8 cellular contexts compared by ENCODE assay signal in the genomic region with DNA sequence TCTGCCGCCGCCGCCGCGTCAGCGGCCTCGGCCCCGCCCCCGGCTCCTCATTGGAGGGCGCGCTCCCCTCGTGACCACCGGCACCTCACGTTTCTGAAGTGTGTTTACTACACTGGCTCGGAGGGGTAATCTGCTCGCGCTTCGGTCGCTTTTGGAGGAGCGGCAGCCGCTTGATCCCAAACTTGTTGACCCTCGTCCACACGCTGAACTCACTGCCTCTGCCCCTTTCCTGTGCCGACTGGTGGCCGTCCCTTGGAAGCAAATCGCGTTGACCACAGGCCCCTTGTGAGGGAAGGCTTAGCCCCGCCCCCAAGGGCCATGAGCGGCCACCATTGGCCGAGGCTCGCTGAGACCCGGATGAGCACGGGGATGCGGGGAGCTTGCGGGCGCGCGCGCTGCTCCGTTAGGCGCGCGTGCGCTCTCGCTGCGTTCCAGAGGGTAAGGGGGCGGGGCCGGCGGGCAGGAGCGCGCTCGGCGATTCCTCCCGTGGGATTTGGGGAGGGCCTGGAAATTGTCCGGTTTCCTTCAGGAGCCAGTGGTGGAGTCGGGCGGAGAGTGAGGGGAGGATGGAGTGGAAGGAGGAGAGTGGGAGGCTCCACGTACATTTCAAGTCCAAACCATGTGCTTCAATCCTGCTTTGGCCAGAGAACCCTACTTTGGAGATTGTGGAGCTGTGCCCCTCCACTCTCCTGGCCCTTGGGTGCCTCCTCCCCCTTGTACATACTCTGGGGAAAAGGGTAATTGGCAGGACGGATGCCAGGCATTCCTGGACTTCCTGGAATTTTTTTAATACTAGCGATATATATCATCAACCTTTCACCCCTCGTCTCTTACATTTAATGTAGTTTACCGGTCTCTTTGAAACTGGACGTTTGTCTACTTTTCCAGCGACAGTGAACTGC. TPM values are rescaled to one million over a fixed set of nuclear protein-coding genes. Genes with fewer than 3 reads are reported as not detected.
A peak's percentile ranks its signal among the peaks of the same experiment; 100 is the strongest.
DNase-seq lines count a peak whose midpoint lies in the region; ATAC-seq and TF ChIP-seq lines count a peak whose summit lies in the region.

A gene (minus strand): TSS at position 3 of the 902 bp plus-strand sequence. CDS start 588 bp downstream, outside the sequence.

- H3K9ac ChIP-seq in HUES6 (ENCODE audit: low read length), result peak within 1 kb of the TSS; percentile 92

- no peak within 1 kb of the TSS for H3K27ac Mint-ChIP-seq in CD8-positive, alpha-beta memory T cell

- H3K9me3 Mint-ChIP-seq in CD8-positive, alpha-beta memory T cell, result no peaks in the 10 kb centered on the region

- peak; percentile 87 for ATAC-seq in GM21390 (IDR thresholded peaks at IDR 0.05; ENCODE audit: unreplicated experiment)

- H3K27me3 Mint-ChIP-seq in CD8-positive, alpha-beta memory T cell, result peaks cover 12 to 15% of the 10 kb centered on the region in 2 donors

- CTCF ChIA-PET in CD8-positive, alpha-beta memory T cell (lab: Charles Lee), result interaction anchor here (0.8 to 1.2 kb wide), 3 partner anchors 11 to 118 kb away, joined by 3 to 6 read pairs (median 5); no protein-coding TSS in a partner anchor

- peak within 1 kb of the TSS; percentile 99 for H3K27ac ChIP-seq in CD8-positive, alpha-beta memory T cell (ENCODE audit: low read depth, low read length)
- peak within 1 kb of the TSS; percentile 88 for H3K27ac ChIP-seq in HUES6 (ENCODE audit: low read depth, low read length)

- H3K36me3 ChIP-seq in CD8-positive, alpha-beta memory T cell (ENCODE audit: insufficient read depth, low read length), result no peaks in the 10 kb centered on the region
- no peaks in the 10 kb centered on the region for H3K36me3 ChIP-seq in HUES6 (ENCODE audit: control insufficient read depth, insufficient read depth, low read length)

- no peak within 1 kb of the TSS for H3K4me3 Mint-ChIP-seq in CD8-positive, alpha-beta memory T cell

- H3K4me1 ChIP-seq in CD8-positive, alpha-beta memory T cell (ENCODE audit: insufficient read depth, low read length), result peaks cover 22% of the 10 kb centered on the region
- peaks cover 3% of the 10 kb centered on the region for H3K4me1 ChIP-seq in HUES6 (ENCODE audit: control insufficient read depth, insufficient read depth, low read length)

- peaks cover 0 to 6% (median 0%) of the 10 kb centered on the region in 3 donors for H3K36me3 Mint-ChIP-seq in CD8-positive, alpha-beta memory T cell

- TF ChIP-seq CTCF in epithelial cell of esophagus (IDR thresholded peaks at IDR 0.05; ENCODE audit: insufficient read depth, low read depth, low read length, missing control alignments), result no peak

- no peaks in the 10 kb centered on the region for H3K9me3 ChIP-seq in CD8-positive, alpha-beta memory T cell (ENCODE audit: low read length)
- H3K9me3 ChIP-seq in HUES6 (ENCODE audit: control insufficient read depth, insufficient read depth, low read depth, low read length), result peaks cover 23% of the 10 kb centered on the region

- peak; percentile 89 to 95 (median 93) for DNase-seq in CD8-positive, alpha-beta memory T cell
- peak; percentile 95 for DNase-seq in OCI-M1 (lab: John Stamatoyannopoulos, UW)
- peak; percentile 90 for DNase-seq in activated T-cell treated with anti-CD3 and anti-CD28 coated beads for 24 hours (ENCODE audit: low read depth)
- peak; percentile 96 for DNase-seq in epithelial cell of esophagus (ENCODE audit: low read depth)
- peak; percentile 96 for DNase-seq in midbrain (lab: John Stamatoyannopoulos, UW)
- peak; percentile 83 to 87 for DNase-seq in stimulated activated CD8-positive, alpha-beta memory T cell treated with anti-CD3 and anti-CD28 coated beads, Interleukin-15, amount 100 ng/mL, for 4 hours (ENCODE audit: low read depth in 2 of 2)

- POLR2A ChIA-PET in CD8-positive, alpha-beta memory T cell (lab: Charles Lee), result interaction anchor here (0.6 to 2.4 kb wide), 11 partner anchors 10 to 736 kb away, joined by 3 to 13 read pairs (median 3); a partner anchor contains a TSS

- peaks cover 10 to 13% (median 12%) of the 10 kb centered on the region in 3 donors for H3K4me1 Mint-ChIP-seq in CD8-positive, alpha-beta memory T cell

- H3K27me3 ChIP-seq in CD8-positive, alpha-beta memory T cell (ENCODE audit: insufficient read depth, low read length, poor library complexity, severe bottlenecking), result no peaks in the 10 kb centered on the region
- H3K27me3 ChIP-seq in HUES6 (ENCODE audit: control insufficient read depth, insufficient read depth, low read length), result no peaks in the 10 kb centered on the region

- peak within 1 kb of the TSS; percentile 68 for H3K4me3 ChIP-seq in CD8-positive, alpha-beta memory T cell (ENCODE audit: low read length)
- H3K4me3 ChIP-seq in HUES6 (ENCODE audit: low read depth, low read length) (peak within 1 kb of the TSS; percentile 96), epithelial cell of esophagus (ENCODE audit: low read length) (peak within 1 kb of the TSS; percentile 86)

RNA-seq across cellular contexts. Expression of the gene that starts here (rescaled TPM):
- total RNA-seq in CD8-positive, alpha-beta memory T cell, result 10 to 100 TPM; 36.6 to 38.8 TPM
- polyA plus RNA-seq in CD8-positive, alpha-beta memory T cell, result 29.0 TPM

Comparison
In these comparisons a context has a peak if more than half of its experiments do, and no peak if none do; other contexts are left out.
1. Peak in every context shown above with its lines: DNase-seq, ATAC-seq, H3K4me3 ChIP-seq and H3K27ac ChIP-seq.